25 cellular contexts compared by ENCODE assay signal in the genomic region with DNA sequence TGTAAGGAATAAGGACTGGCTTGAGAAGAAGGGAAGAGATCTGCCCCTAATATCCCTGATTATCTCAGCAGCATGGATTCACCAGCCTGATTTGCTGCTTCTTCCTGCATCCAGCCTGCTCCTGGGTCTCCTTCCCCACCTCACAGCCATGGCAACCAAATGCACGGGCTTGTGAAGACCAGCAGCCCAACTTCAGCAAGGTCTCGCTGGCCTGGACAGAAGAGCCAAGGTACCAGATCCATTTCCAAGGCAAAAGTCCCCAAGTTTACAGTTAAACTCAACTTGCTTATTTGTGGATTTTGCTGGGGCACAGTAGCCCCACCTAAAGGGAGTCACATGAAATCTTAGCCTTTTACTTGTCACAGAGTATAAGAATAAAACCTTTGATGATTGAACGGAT. TPM values are rescaled to one million over a fixed set of nuclear protein-coding genes. Genes with fewer than 3 reads are reported as not detected.
A peak's percentile ranks its signal among the peaks of the same experiment; 100 is the strongest.
DNase-seq lines count a peak whose midpoint lies in the region; FAIRE-seq and TF ChIP-seq lines count a peak whose summit lies in the region.
"Had no signal": no experiment of that assay in that cellular context is flagged by ENCODE, and none has a peak within 500 bp of the region (broad histone marks: within the 10 kb centered on the region; RNA-seq: fewer than 3 reads in every experiment).

No MANE protein-coding gene starts in this region.

- H3K27me3 ChIP-seq in esophagus muscularis mucosa (no peaks in the 10 kb centered on the region), neural progenitor cell (no peaks in the 10 kb centered on the region)
- H3K27me3 ChIP-seq: BLaER1 had no signal

- H3K79me2 ChIP-seq in neural progenitor cell (ENCODE audit: low read depth), result no peaks in the 10 kb centered on the region

- no peaks in the 10 kb centered on the region for H4K20me1 ChIP-seq in neural progenitor cell (ENCODE audit: low read depth)
- H4K20me1 ChIP-seq: BLaER1 had no signal

- peaks cover 5% of the 10 kb centered on the region for H3K27me3 Mint-ChIP-seq in neural progenitor cell (ENCODE audit: insufficient read depth, low read depth)
- H3K27me3 Mint-ChIP-seq: B cell; CD4-positive, CD25-positive, alpha-beta regulatory T cell had no signal

- no peak overlapping the region for H3K4me2 ChIP-seq in neural progenitor cell
- H3K4me2 ChIP-seq: BLaER1 had no signal

- no peak overlapping the region for H3K9ac ChIP-seq in neural progenitor cell
- H3K9ac ChIP-seq: BLaER1 had no signal

- H3F3A ChIP-seq in neural progenitor cell (ENCODE audit: low read depth), result no peaks in the 10 kb centered on the region

- in situ Hi-C loops in KBM-7 (cut with MboI; ENCODE audit: low pct_unique_long_range_greater_than_20kb, low sequenced_read_pairs), result no loop called here

- H3K9me3 Mint-ChIP-seq in neural progenitor cell, result peaks cover 3% of the 10 kb centered on the region
- H3K9me3 Mint-ChIP-seq: CD8-positive, alpha-beta T cell had no signal

- DNase-seq in D341Med (ENCODE audit: low spot score) (peak; percentile 56), NCI-H82 treated with DMSO at 0.1 percent for 48 hours (lab: John Stamatoyannopoulos, UW; ENCODE audit: unreplicated experiment) (peak; percentile 19), esophagus muscularis mucosa (ENCODE audit: extremely low spot score) (peak; percentile 62), neural progenitor cell (ENCODE audit: low spot score) (no peak), NCI-H2029 (lab: John Stamatoyannopoulos, UW) (no peak), urothelium cell line (ENCODE audit: low spot score) (no peak), KBM-7 (no peak)
- DNase-seq: Caco-2; CD4-positive, CD25-positive, alpha-beta regulatory T cell; CD8-positive, alpha-beta T cell; DMS53; DMS79 treated with DMSO at 0.1 percent for 48 hours; GF-D8; GOT3; H7; HCEC 1CT had no signal

- H3K36me3 Mint-ChIP-seq in neural progenitor cell, result no peaks in the 10 kb centered on the region
- H3K36me3 Mint-ChIP-seq: CD4-positive, CD25-positive, alpha-beta regulatory T cell; CD8-positive, alpha-beta T cell had no signal

- no peak overlapping the region for H3K27ac ChIP-seq in esophagus muscularis mucosa (replicated peaks in 1 of 4)
- H3K27ac ChIP-seq in neural progenitor cell, result no peak overlapping the region
- H3K27ac ChIP-seq: 22Rv1, BLaER1, C4-2B had no signal

- intact Hi-C loops in esophagus muscularis mucosa (cut with DNase I), result no loop called here

- no peak for TF ChIP-seq EP300 in esophagus muscularis mucosa (IDR thresholded peaks at IDR 0.05)

- TF ChIP-seq CTCF in esophagus muscularis mucosa (IDR thresholded peaks at IDR 0.05) (no peak), neural progenitor cell (IDR thresholded peaks at IDR 0.05) (no peak)

- H3K4me3 ChIP-seq in esophagus muscularis mucosa (no peak overlapping the region), neural progenitor cell (no peak overlapping the region)
- H3K4me3 ChIP-seq: BLaER1 had no signal

- H3K4me1 Mint-ChIP-seq in neural progenitor cell, result peaks cover 2% of the 10 kb centered on the region
- H3K4me1 Mint-ChIP-seq: B cell; CD4-positive, CD25-positive, alpha-beta regulatory T cell had no signal

- H3K4me3 Mint-ChIP-seq in neural progenitor cell, result no peak overlapping the region
- H3K4me3 Mint-ChIP-seq: B cell; CD4-positive, CD25-positive, alpha-beta regulatory T cell; CD8-positive, alpha-beta T cell had no signal

- H2AFZ ChIP-seq in neural progenitor cell (replicated peaks), result peak overlapping the region; percentile 72

- FAIRE-seq in urothelium cell line (lab: Jason Lieb, UNC), result no peak
- FAIRE-seq: A204.1, GM12891, GM18507 had no signal

- TF ChIP-seq POLR2A in esophagus muscularis mucosa (IDR thresholded peaks at IDR 0.05; ENCODE audit: low read depth), result no peak

- H3K27ac Mint-ChIP-seq in neural progenitor cell, result no peak overlapping the region
- H3K27ac Mint-ChIP-seq: B cell; CD4-positive, CD25-positive, alpha-beta regulatory T cell; CD8-positive, alpha-beta T cell had no signal

- peaks cover 0 to 6% (median 0%) of the 10 kb centered on the region in 4 donors for H3K9me3 ChIP-seq in esophagus muscularis mucosa
- H3K9me3 ChIP-seq in neural progenitor cell (ENCODE audit: low read depth), result no peaks in the 10 kb centered on the region
- H3K9me3 ChIP-seq: BLaER1, Caco-2 had no signal

- H3K4me1 ChIP-seq in esophagus muscularis mucosa (no peaks in the 10 kb centered on the region), neural progenitor cell (peaks cover 3% of the 10 kb centered on the region)
- H3K4me1 ChIP-seq: BLaER1, Caco-2 had no signal

- whole genome bisulfite sequencing in esophagus muscularis mucosa, result 58% methylated on average over 2 of the region's 3 CpGs

- H3K36me3 ChIP-seq in esophagus muscularis mucosa, result no peaks in the 10 kb centered on the region
- no peaks in the 10 kb centered on the region for H3K36me3 ChIP-seq in neural progenitor cell
- H3K36me3 ChIP-seq: BLaER1 had no signal

RNA-seq across cellular contexts. Expression of gene CELF4, which starts 47.3 kb away (rescaled TPM):
- total RNA-seq in esophagus muscularis mucosa (1 to 10 TPM in 3 of 4 donors, under 1 TPM in 1; 0.86 to 1.8 (median 1.7) TPM), neural progenitor cell (ENCODE audit: low replicate concordance) (0.50 and 1.8 TPM in 2 replicates)
- total RNA-seq: B cell; CD4-positive, CD25-positive, alpha-beta regulatory T cell; CD8-positive, alpha-beta T cell; Daoy; G401 had no signal

Comparison
In these comparisons a context has a peak if more than half of its experiments do, and no peak if none do; other contexts are left out.
1. DNase-seq: peak in D341Med (single experiment), NCI-H82 treated with DMSO at 0.1 percent for 48 hours (single experiment) and esophagus muscularis mucosa (single experiment); none in neural progenitor cell (single experiment), NCI-H2029 (single experiment), urothelium cell line (single experiment) and KBM-7 (single experiment).